12 cellular contexts compared by ENCODE assay signal in genomic region chr3:160685144-160685766, GRCh38. TPM values are rescaled to one million over a fixed set of nuclear protein-coding genes. Genes with fewer than 3 reads are reported as not detected.
DNase-seq lines count a peak whose midpoint lies in the region; ATAC-seq and TF ChIP-seq lines count a peak whose summit lies in the region.
"Had no signal": no experiment of that assay in that cellular context is flagged by ENCODE, and none has a peak within 500 bp of the region (broad histone marks: within the 10 kb centered on the region; RNA-seq: fewer than 3 reads in every experiment).

No MANE protein-coding gene starts in this region.

- no TSS peak for BruUV-seq in Caco-2 (replicated peaks; lab: Mats Ljungman, UMichigan)

- H4K5ac ChIP-seq in H9 (ENCODE audit: insufficient read length, low read depth, low read length), result no peak overlapping the region

- in situ Hi-C loops in ACHN (cut with HindIII; ENCODE audit: low pct_ligation_motif_present, low pct_unique_long_range_greater_than_20kb, low sequenced_read_pairs), result no loop called here

- no peak overlapping the region for H3K23ac ChIP-seq in H9 (ENCODE audit: insufficient read length, low read depth, low read length)

- H4K91ac ChIP-seq in H9 (ENCODE audit: insufficient read length, low read depth, low read length), result no peak overlapping the region

- H3K27ac Mint-ChIP-seq in H9, result no peak overlapping the region
- no peak overlapping the region for H3K27ac Mint-ChIP-seq in Caco-2 (ENCODE audit: unreplicated experiment)
- H3K27ac Mint-ChIP-seq: CD4-positive, alpha-beta memory T cell had no signal

- TF ChIP-seq CTCF in H9 (conservative IDR thresholded peaks at IDR 0.05) (peak; percentile 56), WERI-Rb-1 (IDR thresholded peaks at IDR 0.05; ENCODE audit: low read depth, low read length) (0 out of 2 replicates have a peak, but pooled peaks have one; percentile 14), Caco-2 (IDR thresholded peaks at IDR 0.05; ENCODE audit: insufficient read depth in 1 of 2, low read depth in 1 of 2, low read length in 1 of 2, severe bottlenecking in 1 of 2, unreplicated experiment in 1 of 2) (peak in 1 of 2 experiments; percentile 33)

- H3K27ac ChIP-seq in H9 (ENCODE audit: insufficient read length, low read depth, low read length) (no peak overlapping the region), WERI-Rb-1 (no peak overlapping the region)

- intact Hi-C loops in Caco-2 (cut with micrococcal nuclease; ENCODE audit: unreplicated experiment), result no loop called here

- H3K9me3 Mint-ChIP-seq in H9, result no peaks in the 10 kb centered on the region
- no peaks in the 10 kb centered on the region for H3K9me3 Mint-ChIP-seq in Caco-2 (ENCODE audit: unreplicated experiment)
- H3K9me3 Mint-ChIP-seq: CD4-positive, alpha-beta memory T cell had no signal

- H3K4me1 ChIP-seq in H9 (ENCODE audit: insufficient read depth, low read length), result no peaks in the 10 kb centered on the region
- H3K4me1 ChIP-seq in Caco-2, result peaks cover 9% of the 10 kb centered on the region; the same call in 1 of the 2 replicates

- no peak overlapping the region for H4K8ac ChIP-seq in H9 (replicated peaks; ENCODE audit: insufficient read length, low read depth, low read length)

- DNase-seq in ACHN, result peak; percentile 33
- DNase-seq in H9, result no peak
- no peak for DNase-seq in WERI-Rb-1
- DNase-seq in iris pigment epithelial cell (ENCODE audit: low read depth), result peak; percentile 20
- DNase-seq in HUDEP-2 (lab: John Stamatoyannopoulos, UW; ENCODE audit: unreplicated experiment in 76 of 76), result no peak
- no peak for DNase-seq in Caco-2
- no peak for DNase-seq in COLO668 (lab: John Stamatoyannopoulos, UW; ENCODE audit: unreplicated experiment)
- DNase-seq: activated gamma-delta T cell; CD4-positive, alpha-beta memory T cell; NCI-H2029 treated with DMSO at 0.1 percent for 48 hours had no signal

- no peak overlapping the region for H3K14ac ChIP-seq in H9 (ENCODE audit: insufficient read depth, low read length)

- H3K9ac ChIP-seq in H9 (ENCODE audit: extremely low read depth, insufficient read length, low read length), result no peak overlapping the region

- no peak overlapping the region for H2BK20ac ChIP-seq in H9 (ENCODE audit: low read depth, low read length, poor library complexity, severe bottlenecking)

- H3K36me3 Mint-ChIP-seq in H9 (ENCODE audit: insufficient read depth in 1 of 3, low read depth in 3 of 3) (no peaks in the 10 kb centered on the region), Caco-2 (ENCODE audit: insufficient read depth, unreplicated experiment) (no peaks in the 10 kb centered on the region)
- H3K36me3 Mint-ChIP-seq: CD4-positive, alpha-beta memory T cell had no signal

- H4K20me1 ChIP-seq in H9 (ENCODE audit: control insufficient read depth, insufficient read depth, insufficient read length), result no peaks in the 10 kb centered on the region

- H2BK120ac ChIP-seq in H9 (ENCODE audit: low read depth, low read length, poor library complexity, severe bottlenecking), result no peak overlapping the region

- H2BK12ac ChIP-seq in H9 (ENCODE audit: insufficient read length, low read depth, low read length), result no peak overlapping the region

- H2BK15ac ChIP-seq in H9 (ENCODE audit: low read depth, low read length), result no peak overlapping the region

- no CpG with 5 or more reads among the region's 1 CpG for WGBS in H9 (ENCODE audit: extremely low coverage, insufficient read length, low lambda C conversion rate)

- POLR2A ChIA-PET in Caco-2 (lab: Charles Lee), result no interaction called here

- CTCF ChIA-PET in Caco-2 (lab: Charles Lee), result no interaction called here

- H3K18ac ChIP-seq in H9 (ENCODE audit: insufficient read length, low read depth, low read length), result no peak overlapping the region

- no peak overlapping the region for H3K4ac ChIP-seq in H9 (ENCODE audit: low read depth, low read length)

- H3K9me3 ChIP-seq in H9 (ENCODE audit: control insufficient read depth, low read depth, low read length), result no peaks in the 10 kb centered on the region
- H3K9me3 ChIP-seq in WERI-Rb-1 (ENCODE audit: severe bottlenecking), result no peaks in the 10 kb centered on the region
- H3K9me3 ChIP-seq in Caco-2, result no peaks in the 10 kb centered on the region

- H3K4me3 Mint-ChIP-seq in H9, result no peak overlapping the region
- no peak overlapping the region for H3K4me3 Mint-ChIP-seq in Caco-2 (ENCODE audit: unreplicated experiment)
- H3K4me3 Mint-ChIP-seq: CD4-positive, alpha-beta memory T cell had no signal

- no peaks in the 10 kb centered on the region for H3K23me2 ChIP-seq in H9 (ENCODE audit: insufficient read length, low read depth, low read length, poor library complexity, severe bottlenecking)

- no peak for ATAC-seq in GM19463 (IDR thresholded peaks at IDR 0.05; ENCODE audit: unreplicated experiment)

- no peak overlapping the region for H3T11ph ChIP-seq in H9 (ENCODE audit: low read length)

- no peaks in the 10 kb centered on the region for H3K27me3 ChIP-seq in H9 (ENCODE audit: insufficient read depth, low read length)
- H3K27me3 ChIP-seq in WERI-Rb-1 (ENCODE audit: insufficient read depth, low read depth, severe bottlenecking), result no peaks in the 10 kb centered on the region
- H3K27me3 ChIP-seq in Caco-2 (replicated peaks; ENCODE audit: control insufficient read depth, insufficient read depth, low read length), result no peaks in the 10 kb centered on the region

- H3K4me1 Mint-ChIP-seq in H9 (peaks cover 5 to 12% of the 10 kb centered on the region in 2 experiments; a peak in 2 of 4 replicates), Caco-2 (ENCODE audit: low read depth, unreplicated experiment) (peaks cover 7% of the 10 kb centered on the region)
- H3K4me1 Mint-ChIP-seq: CD4-positive, alpha-beta memory T cell had no signal

- no peak overlapping the region for H3K56ac ChIP-seq in H9 (ENCODE audit: insufficient read length, low read depth, low read length)

- H3K79me1 ChIP-seq in H9 (ENCODE audit: insufficient read depth, low read depth, low read length, poor library complexity, severe bottlenecking), result no peaks in the 10 kb centered on the region

- H3K27me3 Mint-ChIP-seq in H9 (ENCODE audit: low read depth), result no peaks in the 10 kb centered on the region
- no peaks in the 10 kb centered on the region for H3K27me3 Mint-ChIP-seq in Caco-2 (ENCODE audit: insufficient read depth, unreplicated experiment)

- H3K36me3 ChIP-seq in WERI-Rb-1, result no peaks in the 10 kb centered on the region
- no peaks in the 10 kb centered on the region for H3K36me3 ChIP-seq in Caco-2 (ENCODE audit: control insufficient read depth, insufficient read depth, low read length)

- H3K4me3 ChIP-seq in WERI-Rb-1 (ENCODE audit: low read depth, low read length) (no peak overlapping the region), Caco-2 (ENCODE audit: low read depth, low read length) (no peak overlapping the region)

- no peak overlapping the region for H2AK5ac ChIP-seq in H9 (ENCODE audit: insufficient read length, low read length)

- H2AFZ ChIP-seq in H9 (ENCODE audit: low read length), result no peak overlapping the region

- H3K4me2 ChIP-seq in H9 (ENCODE audit: insufficient read depth, insufficient read length, low read length), result no peak overlapping the region

- H2BK5ac ChIP-seq in H9 (ENCODE audit: insufficient read length, low read length), result no peak overlapping the region

- H3K79me2 ChIP-seq in H9 (ENCODE audit: insufficient read depth, low read length), result no peaks in the 10 kb centered on the region

RNA-seq across cellular contexts. Expression of gene ARL14, which starts 8.3 kb away (rescaled TPM):
- total RNA-seq in H9 (2021) (not detected in 2 replicates), Caco-2 (2022) (0.81 and 0.84 TPM in 2 replicates)
- total RNA-seq: CD4-positive, alpha-beta memory T cell; dermis microvascular lymphatic vessel endothelial cell had no signal

Comparison
In these comparisons a context has a peak if more than half of its experiments do, and no peak if none do; other contexts are left out.
1. DNase-seq: peak in ACHN (single experiment) and iris pigment epithelial cell (single experiment); none in H9 (single experiment), WERI-Rb-1 (single experiment), HUDEP-2 (0 of 76), Caco-2 (0 of 2) and COLO668 (single experiment).